2 cellular contexts compared by ENCODE assay signal in the genomic region with DNA sequence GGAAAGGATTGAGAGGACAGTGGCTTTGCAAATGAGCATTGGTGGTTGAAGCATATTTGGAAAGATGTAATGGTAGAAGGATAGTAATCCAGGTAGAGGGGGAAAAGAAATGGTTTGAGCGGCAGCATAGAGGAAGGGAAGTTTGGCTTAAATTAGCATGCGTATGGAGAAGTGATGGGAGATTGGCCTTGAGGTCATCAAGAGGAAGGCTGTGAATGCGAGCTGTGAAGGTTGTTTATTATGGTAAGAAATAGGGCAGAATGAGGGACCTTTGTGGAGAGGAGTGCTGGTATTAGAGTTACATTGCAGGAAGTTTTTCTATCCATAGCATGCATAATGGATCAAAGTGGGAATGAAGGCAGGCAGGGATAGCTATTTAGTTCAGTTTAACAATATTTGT.
A peak's percentile ranks its signal among the peaks of the same experiment; 100 is the strongest.
TF ChIP-seq lines count a peak whose summit lies in the region.

No MANE protein-coding gene starts in this region.

TF ChIP-seq in GM23338, 12 proteins besides CTCF, POLR2A, EP300 and RAD21:
- TF ChIP-seq ZNF114 (CRISPR knock-in tag; IDR thresholded peaks at IDR 0.05) (no peak), NANOG (IDR thresholded peaks at IDR 0.05; ENCODE audit: borderline replicate concordance) (peak; percentile 31; the same call in 1 of the 2 replicates)

TF ChIP-seq in WTC11, 78 proteins besides CTCF, POLR2A, EP300 and RAD21:
- no peak for TF ChIP-seq GRHL2 (CRISPR knock-in tag; IDR thresholded peaks at IDR 0.05; ENCODE audit: insufficient replicate concordance, severe bottlenecking)
- no peak for TF ChIP-seq ZNF532 (CRISPR knock-in tag; IDR thresholded peaks at IDR 0.05; ENCODE audit: borderline replicate concordance)
- TF ChIP-seq, protein P1, sequence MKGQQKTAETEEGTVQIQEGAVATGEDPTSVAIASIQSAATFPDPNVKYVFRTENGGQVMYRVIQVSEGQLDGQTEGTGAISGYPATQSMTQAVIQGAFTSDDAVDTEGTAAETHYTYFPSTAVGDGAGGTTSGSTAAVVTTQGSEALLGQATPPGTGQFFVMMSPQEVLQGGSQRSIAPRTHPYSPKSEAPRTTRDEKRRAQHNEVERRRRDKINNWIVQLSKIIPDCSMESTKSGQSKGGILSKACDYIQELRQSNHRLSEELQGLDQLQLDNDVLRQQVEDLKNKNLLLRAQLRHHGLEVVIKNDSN (CRISPR knock-in tag; IDR thresholded peaks at IDR 0.05): no peak
- no peak for TF ChIP-seq KAT7 (CRISPR knock-in tag; IDR thresholded peaks at IDR 0.05; ENCODE audit: borderline replicate concordance)
- TF ChIP-seq EMX1 (CRISPR knock-in tag; IDR thresholded peaks at IDR 0.05): no peak
- TF ChIP-seq RORB (CRISPR knock-in tag; IDR thresholded peaks at IDR 0.05): no peak
- TF ChIP-seq TEAD4 (CRISPR knock-in tag; IDR thresholded peaks at IDR 0.05): no peak
- no peak for TF ChIP-seq PRDM15 (CRISPR knock-in tag; IDR thresholded peaks at IDR 0.05)
- no peak for TF ChIP-seq SP1 (CRISPR knock-in tag; conservative IDR thresholded peaks at IDR 0.05)
- TF ChIP-seq MAX (CRISPR knock-in tag; IDR thresholded peaks at IDR 0.05): no peak
- no peak for TF ChIP-seq ZNF219 (CRISPR knock-in tag; IDR thresholded peaks at IDR 0.05; ENCODE audit: borderline replicate concordance)
